Comparison of ENCODE assay signal across 8 cellular contexts in genomic region chr4:183261953-183262775, GRCh38. TPM values are rescaled to one million over a fixed set of nuclear protein-coding genes. Genes with fewer than 3 reads are reported as not detected.
DNase-seq lines count a peak whose midpoint lies in the region; ATAC-seq, FAIRE-seq and TF ChIP-seq lines count a peak whose summit lies in the region.

No MANE protein-coding gene starts in this region.

- no peak overlapping the region for H3K4me3 ChIP-seq in bronchial epithelial cell (ENCODE audit: low read depth, low read length)

- H3K36me3 ChIP-seq in bronchial epithelial cell (ENCODE audit: control insufficient read depth, insufficient read depth, low read length): peaks cover 2% of the 10 kb centered on the region

- peak; percentile 80 for FAIRE-seq in GM18507 (lab: Jason Lieb, UNC)
- no peak for FAIRE-seq in bronchial epithelial cell (lab: Jason Lieb, UNC)
- peak; percentile 98 for FAIRE-seq in islet of Langerhans (lab: Jason Lieb, UNC)

- TF ChIP-seq CTCF in WTC11 (IDR thresholded peaks at IDR 0.05): peak; percentile 74
- peak; percentile 76 for TF ChIP-seq CTCF in bronchial epithelial cell (IDR thresholded peaks at IDR 0.05; ENCODE audit: insufficient read depth, low read length, severe bottlenecking)

- no peaks in the 10 kb centered on the region for H3K27me3 Mint-ChIP-seq in WTC11 (ENCODE audit: low read depth)

- peaks cover 68% of the 10 kb centered on the region for H3K36me3 Mint-ChIP-seq in WTC11

- ATAC-seq in HG02973 (IDR thresholded peaks at IDR 0.05; ENCODE audit: unreplicated experiment) (peak; percentile 96), WTC11 (peak; percentile 92)

- no peaks in the 10 kb centered on the region for H3K9me3 Mint-ChIP-seq in WTC11

- peak; percentile 63 for DNase-seq in A172 (ENCODE audit: low spot score)
- DNase-seq in GM18507 (ENCODE audit: extremely low spot score, insufficient read length, low read depth): peak; percentile 38
- peak; percentile 25 for DNase-seq in NCI-H2107 treated with DMSO at 0.1 percent for 48 hours (lab: John Stamatoyannopoulos, UW; ENCODE audit: unreplicated experiment)
- DNase-seq in WTC11 (ENCODE audit: low spot score): peak; percentile 85
- peak; percentile 68 for DNase-seq in bronchial epithelial cell (ENCODE audit: low read depth)
- DNase-seq in stimulated activated CD4-positive, alpha-beta T cell treated with anti-CD3 and anti-CD28 coated beads, Interleukin-1b, Interleukin-23, amount 100 ng/mL, for 1 hour (ENCODE audit: low read depth in 2 of 2): peak; percentile 27 to 57

- H3K27me3 ChIP-seq in bronchial epithelial cell (ENCODE audit: control insufficient read depth, insufficient read depth, low read length): no peaks in the 10 kb centered on the region

- peak overlapping the region; percentile 97 for H3K27ac Mint-ChIP-seq in WTC11

- no peak overlapping the region for H3K4me3 Mint-ChIP-seq in WTC11

- peaks cover 31% of the 10 kb centered on the region for H3K4me1 Mint-ChIP-seq in WTC11

- CTCF ChIA-PET in WTC11 (lab: Charles Lee): interaction anchor here (0.6 to 4.3 kb wide), 44 partner anchors 8 to 344 kb away, joined by 3 to 73 read pairs (median 4); partner anchors contain the start of gene WWC2

- POLR2A ChIA-PET in WTC11 (lab: Charles Lee): interaction anchor here (0.5 to 1.3 kb wide), 3 partner anchors 164 to 189 kb away, joined by 3 to 4 read pairs (median 3); no protein-coding TSS in a partner anchor

TF ChIP-seq in WTC11, 78 proteins besides CTCF, POLR2A, EP300 and RAD21:
- TF ChIP-seq SP1 (CRISPR knock-in tag; conservative IDR thresholded peaks at IDR 0.05) (peak; percentile 40; the same call in 1 of the 2 replicates), KAT7 (CRISPR knock-in tag; IDR thresholded peaks at IDR 0.05; ENCODE audit: borderline replicate concordance) (no peak), ETV6 (CRISPR knock-in tag; IDR thresholded peaks at IDR 0.05) (0 out of 2 replicates have a peak, but pooled peaks have one; percentile 16)

RNA-seq across cellular contexts. Expression of gene CLDN22, which starts 57.9 kb away (rescaled TPM):
- total RNA-seq in A172 (2014; rRNA removed; shearing (Covaris generic)): not detected in 2 replicates
- total RNA-seq in WTC11 (2021) (not detected in 3 replicates), bronchial epithelial cell (not detected in 2 replicates)

Comparison
In these comparisons a context has a peak if more than half of its experiments do, and no peak if none do; other contexts are left out.
1. DNase-seq: peak in every context shown above with its lines; median percentile 85 in WTC11; 68 in bronchial epithelial cell; 63 in A172; 42 in stimulated activated CD4-positive, alpha-beta T cell treated with anti-CD3 and anti-CD28 coated beads, Interleukin-1b, Interleukin-23, amount 100 ng/mL, for 1 hour; 38 in GM18507; 25 in NCI-H2107 treated with DMSO at 0.1 percent for 48 hours.